Comparison of ENCODE assay signal across 10 cellular contexts in the genomic region with DNA sequence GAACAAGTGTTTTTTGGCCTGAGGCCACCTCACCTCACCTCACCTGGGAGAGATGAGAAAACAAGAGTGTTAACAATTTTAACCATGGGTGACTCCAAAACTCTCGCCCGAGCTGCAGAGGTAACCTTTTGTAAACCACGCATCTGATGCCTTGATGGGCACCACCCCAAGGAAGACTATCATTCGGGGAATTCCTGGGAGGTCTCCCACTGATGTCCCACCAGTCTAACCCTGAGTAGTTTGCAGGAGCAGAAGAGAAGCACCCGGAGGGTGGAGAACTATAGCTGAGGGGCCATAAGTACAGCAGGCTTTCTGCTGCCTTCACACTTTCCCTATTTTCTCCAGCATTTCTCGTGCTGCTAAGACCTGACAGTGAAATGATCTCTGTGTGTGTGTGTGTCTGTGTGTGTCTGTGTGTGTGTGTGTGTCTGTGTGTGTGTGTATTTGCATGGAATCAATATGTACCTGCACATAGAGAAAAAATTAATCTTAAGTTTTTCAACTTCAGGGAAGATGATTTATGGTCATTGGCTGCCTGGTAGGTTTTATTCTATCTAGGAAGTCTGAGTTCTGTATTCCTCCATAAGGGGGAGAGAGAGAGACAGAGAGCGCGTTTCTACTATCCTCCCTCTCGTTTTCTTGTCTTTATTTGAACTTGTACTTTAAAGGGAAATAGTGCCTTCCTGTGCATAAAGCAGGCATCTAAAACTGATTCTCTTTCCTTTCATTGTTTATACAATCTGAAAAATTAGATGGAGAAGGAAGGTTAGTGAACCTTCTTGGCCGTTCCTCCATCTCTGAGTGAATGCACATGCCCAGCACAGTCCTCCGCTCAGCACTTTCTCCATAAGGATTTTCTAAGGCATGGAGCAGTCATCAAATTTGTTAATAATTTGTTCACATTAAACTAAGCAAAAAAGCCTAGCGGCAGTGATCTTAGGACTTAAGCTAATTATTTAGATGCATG.
DNase-seq lines count a peak whose midpoint lies in the region; ATAC-seq and TF ChIP-seq lines count a peak whose summit lies in the region.
"Had no signal": no experiment of that assay in that cellular context is flagged by ENCODE, and none has a peak within 500 bp of the region (broad histone marks: within the 10 kb centered on the region; RNA-seq: fewer than 3 reads in every experiment).

No MANE protein-coding gene starts in this region.

- no peak overlapping the region for H2AK5ac ChIP-seq in IMR-90 (ENCODE audit: low read depth, low read length)

- no peak overlapping the region for H3K56ac ChIP-seq in IMR-90 (ENCODE audit: extremely low read depth, insufficient read depth, low read length)

- no peak overlapping the region for H4K8ac ChIP-seq in IMR-90 (ENCODE audit: low read depth in 2 of 2, low read length in 2 of 2)

- dilution Hi-C loops in IMR-90 (cut with HindIII; ENCODE audit: low sequenced_read_pairs, unreplicated experiment): no loop called here

- H3K27me3 Mint-ChIP-seq in brain: no peaks in the 10 kb centered on the region

- H3K4me2 ChIP-seq in IMR-90 (ENCODE audit: low read depth, low read length): no peak overlapping the region

- H3K4me1 Mint-ChIP-seq in brain: peaks cover 43% of the 10 kb centered on the region

- H3K18ac ChIP-seq in IMR-90 (ENCODE audit: low read depth, low read length): no peak overlapping the region

- TF ChIP-seq RAD21 in IMR-90 (IDR thresholded peaks at IDR 0.05; ENCODE audit: low read length): no peak

- H3K14ac ChIP-seq in IMR-90 (replicated peaks; ENCODE audit: low read depth, low read length): no peak overlapping the region

- intact Hi-C loops in IMR-90 (cut with micrococcal nuclease): no loop called here

- H3K4ac ChIP-seq in IMR-90 (ENCODE audit: low read depth, low read length): no peak overlapping the region

- H3K9me3 Mint-ChIP-seq in brain: peaks cover 0 to 3% (median 0%) of the 10 kb centered on the region in 5 experiments

- POLR2A ChIA-PET in IMR-90 (lab: Charles Lee; ENCODE audit: unreplicated experiment): no interaction called here

- BruUV-seq in IMR-90 (replicated peaks; lab: Mats Ljungman, UMichigan): no TSS peak

- no CpG with 5 or more reads among the region's 12 CpGs for WGBS in IMR-90 (ENCODE audit: extremely low coverage in 2 of 2, insufficient read length in 1 of 2), 2 experiments

- H2BK15ac ChIP-seq in IMR-90 (ENCODE audit: low read depth, low read length): no peak overlapping the region

- peak overlapping the region in 4 of 5 experiments; percentile 29 to 98 (median 92) for H3K27ac Mint-ChIP-seq in brain

- no peak for ATAC-seq in IMR-90 (ENCODE audit: low read depth)
- peak; percentile 51 for ATAC-seq in left lobe of liver
- no peak for ATAC-seq in GM19035 (IDR thresholded peaks at IDR 0.05; ENCODE audit: unreplicated experiment)

- H3K9ac ChIP-seq in IMR-90 (ENCODE audit: low read depth, low read length): no peak overlapping the region
- no peak overlapping the region for H3K9ac ChIP-seq in subcutaneous abdominal adipose tissue (ENCODE audit: low read length in 5 of 5)

- H3K79me1 ChIP-seq in IMR-90 (ENCODE audit: low read depth in 1 of 2, low read length in 2 of 2): peaks cover 0 to 27% of the 10 kb centered on the region in 2 experiments

- no peaks in the 10 kb centered on the region for H3K27me3 ChIP-seq in IMR-90 (ENCODE audit: control insufficient read depth, insufficient read depth, low read length)
- H3K27me3 ChIP-seq in subcutaneous abdominal adipose tissue (ENCODE audit: control insufficient read depth in 5 of 5, insufficient read depth in 4 of 5, low read length in 5 of 5): no peaks in the 10 kb centered on the region
- H3K27me3 ChIP-seq: breast epithelium had no signal

- H3K23ac ChIP-seq in IMR-90 (ENCODE audit: low read depth, low read length): no peak overlapping the region

- H4K20me1 ChIP-seq in IMR-90 (ENCODE audit: insufficient read depth, low read length): peaks cover 4% of the 10 kb centered on the region; the same call in 1 of the 2 replicates

- H4K91ac ChIP-seq in IMR-90 (ENCODE audit: insufficient read depth, low read depth, low read length): no peak overlapping the region

- H2AK9ac ChIP-seq in IMR-90 (replicated peaks; ENCODE audit: low read depth, low read length, poor library complexity): no peak overlapping the region

- in situ Hi-C loops in IMR-90 (cut with MboI; ENCODE audit: low sequenced_read_pairs): no loop called here

- H3K36me3 ChIP-seq in IMR-90 (ENCODE audit: control insufficient read depth, insufficient read depth, low read length): peaks cover 16% of the 10 kb centered on the region
- peaks cover 0 to 15% (median 0%) of the 10 kb centered on the region in 5 donors for H3K36me3 ChIP-seq in subcutaneous abdominal adipose tissue (ENCODE audit: control insufficient read depth in 5 of 5, insufficient read depth in 5 of 5, low read length in 5 of 5)
- H3K36me3 ChIP-seq: breast epithelium had no signal

- DNase-seq in IMR-90: no peak
- no peak for DNase-seq in left lobe of liver (ENCODE audit: low spot score)
- no peak for DNase-seq in T-helper 9 cell
- no peak for DNase-seq in SKM-1 treated with dmso at 0.1 percent for 144 hours (lab: John Stamatoyannopoulos, UW; ENCODE audit: unreplicated experiment)
- DNase-seq in activated CD8-positive, alpha-beta memory T cell treated with anti-CD3 and anti-CD28 coated beads for 24 hours: no peak
- DNase-seq: mesenchymal stem cell had no signal

- H3K4me3 ChIP-seq in IMR-90 (ENCODE audit: insufficient read depth, low read depth, low read length): no peak overlapping the region
- H3K4me3 ChIP-seq in subcutaneous abdominal adipose tissue (ENCODE audit: low read depth in 1 of 5, low read length in 5 of 5): no peak overlapping the region
- H3K4me3 ChIP-seq: breast epithelium had no signal

- H3K9me3 ChIP-seq in IMR-90 (ENCODE audit: control insufficient read depth, insufficient read depth, low read length): peaks cover 11% of the 10 kb centered on the region
- no peaks in the 10 kb centered on the region for H3K9me3 ChIP-seq in subcutaneous abdominal adipose tissue (ENCODE audit: control insufficient read depth in 5 of 5, low read length in 5 of 5)
- H3K9me3 ChIP-seq: breast epithelium had no signal

- H3K27ac ChIP-seq in IMR-90 (ENCODE audit: insufficient read depth, low read length) (no peak overlapping the region), subcutaneous abdominal adipose tissue (ENCODE audit: low read depth, low read length) (peak overlapping the region; percentile 66)
- H3K27ac ChIP-seq: breast epithelium had no signal

- CTCF ChIA-PET in IMR-90 (lab: Yijun Ruan, JAX): no interaction called here

- H3K9me1 ChIP-seq in IMR-90 (ENCODE audit: insufficient read depth, low read length): peaks cover 6% of the 10 kb centered on the region; the same call in 1 of the 2 replicates

- no peak overlapping the region for H2BK120ac ChIP-seq in IMR-90 (ENCODE audit: low read depth, low read length)

- H4K5ac ChIP-seq in IMR-90 (ENCODE audit: low read depth, low read length): no peak overlapping the region

- H3K36me3 Mint-ChIP-seq in brain: peaks cover 49% of the 10 kb centered on the region

- peak overlapping the region in 1 of 5 experiments; percentile 35 for H3K4me3 Mint-ChIP-seq in brain

- TF ChIP-seq POLR2A in IMR-90 (IDR thresholded peaks at IDR 0.05; ENCODE audit: low read depth, low read length): no peak

- H2BK5ac ChIP-seq in IMR-90 (ENCODE audit: low read depth, low read length, poor library complexity, severe bottlenecking): peak overlapping the region; percentile 17

- H3K4me1 ChIP-seq in IMR-90 (ENCODE audit: control insufficient read depth, insufficient read depth, low read length) (peaks cover 10% of the 10 kb centered on the region), subcutaneous abdominal adipose tissue (ENCODE audit: control insufficient read depth in 5 of 5, insufficient read depth in 5 of 5, low read length in 5 of 5) (peaks cover 0 to 35% (median 12%) of the 10 kb centered on the region in 5 donors)
- H3K4me1 ChIP-seq: breast epithelium had no signal

- H2AFZ ChIP-seq in IMR-90 (replicated peaks; ENCODE audit: low read length, poor library complexity): no peak overlapping the region

- no peak for TF ChIP-seq CTCF in IMR-90 (conservative IDR thresholded peaks at IDR 0.05; ENCODE audit: low read depth, low read length)
- peak in 1 of 2 experiments; percentile 15 for TF ChIP-seq CTCF in brain (conservative IDR thresholded peaks at IDR 0.05)

- no peak overlapping the region for H2BK20ac ChIP-seq in IMR-90 (ENCODE audit: low read depth, low read length)

TF ChIP-seq in IMR-90, 13 proteins besides CTCF, POLR2A, EP300 and RAD21:
- no peak for TF ChIP-seq CHD1 (IDR thresholded peaks at IDR 0.05; ENCODE audit: low read depth, low read length)
